ENCODE assay signal across 1 cellular context in the genomic region with DNA sequence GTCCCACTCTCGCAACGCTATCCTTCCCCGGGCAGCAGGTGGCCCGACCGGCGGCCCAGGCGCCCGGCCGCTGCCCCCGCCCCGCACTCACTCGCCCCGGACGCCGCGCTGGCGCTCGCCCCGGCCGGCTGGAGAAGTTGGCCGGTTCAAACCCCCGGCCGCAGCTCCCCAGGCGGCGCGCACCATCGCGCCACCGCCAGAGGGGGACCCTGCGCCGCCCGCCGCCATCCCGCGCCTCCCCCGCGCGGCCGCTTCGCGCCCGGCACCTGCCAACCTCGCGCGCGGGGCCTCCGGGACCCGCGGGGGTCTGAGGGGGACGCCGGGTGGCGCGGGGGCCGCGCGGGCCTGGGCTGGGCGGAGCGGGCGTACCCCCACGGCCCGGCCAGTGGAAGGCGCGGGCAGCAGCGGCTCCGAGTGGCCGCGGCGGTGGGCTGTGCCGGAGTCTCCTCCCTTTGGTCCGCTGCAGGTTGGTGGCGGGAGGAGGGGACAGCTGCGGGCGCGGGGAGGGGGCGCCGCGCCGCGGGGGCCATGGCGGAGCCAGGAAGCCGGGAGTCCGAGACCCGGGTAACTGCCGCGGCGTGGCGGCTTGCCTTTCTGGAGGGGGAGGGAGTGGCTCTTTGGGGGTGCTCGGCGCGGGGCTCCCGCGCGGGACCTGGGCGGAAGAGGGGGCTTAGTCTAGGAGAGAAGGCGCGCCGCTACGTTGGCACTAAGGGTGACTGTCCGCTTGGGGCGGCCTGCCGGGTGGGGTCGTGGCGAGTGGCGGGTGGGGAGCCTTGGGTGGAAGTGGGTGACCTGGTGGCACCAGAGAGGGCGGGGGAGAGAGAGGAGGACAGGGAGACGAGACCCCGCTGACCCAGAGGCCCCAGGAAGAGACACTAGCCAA.
TF ChIP-seq lines count a peak whose summit lies in the region.

A gene (plus strand): TSS at position 434 of the 883 bp plus-strand sequence. CDS start 95 bp downstream, at position 529.
A gene (minus strand): TSS at position 139 of the 883 bp plus-strand sequence. CDS start 715 bp downstream, outside the sequence.

TF ChIP-seq in HepG2, 621 proteins besides CTCF, POLR2A, EP300 and RAD21 (continued from another document and continues in another):
- TF ChIP-seq NONO (IDR thresholded peaks at IDR 0.05) (no peak), NONO (CRISPR knock-in tag; conservative IDR thresholded peaks at IDR 0.05) (peak; percentile 84), FLYWCH1 (CRISPR knock-in tag; IDR thresholded peaks at IDR 0.05) (0 out of 2 replicates have a peak, but pooled peaks have one; percentile 50), ELF3 (CRISPR knock-in tag; IDR thresholded peaks at IDR 0.05) (no peak), ZNF878 (CRISPR knock-in tag; IDR thresholded peaks at IDR 0.05) (no peak), MYNN (CRISPR knock-in tag; IDR thresholded peaks at IDR 0.05; ENCODE audit: low read depth) (no peak), NFRKB (IDR thresholded peaks at IDR 0.05) (no peak), ZNF773 (CRISPR knock-in tag; IDR thresholded peaks at IDR 0.05; ENCODE audit: borderline replicate concordance) (peak; percentile 83; the same call in 1 of the 2 replicates), ZNF552 (CRISPR knock-in tag; IDR thresholded peaks at IDR 0.05; ENCODE audit: borderline replicate concordance) (0 out of 2 replicates have a peak, but pooled peaks have one; percentile 49), ZNF121 (CRISPR knock-in tag; IDR thresholded peaks at IDR 0.05) (0 out of 2 replicates have a peak, but pooled peaks have one; percentile 28), ZFP37 (CRISPR knock-in tag; IDR thresholded peaks at IDR 0.05; ENCODE audit: borderline replicate concordance) (no peak), ZNF263 (CRISPR knock-in tag; IDR thresholded peaks at IDR 0.05) (peak; percentile 31; the same call in 1 of the 2 replicates), PHF21A (CRISPR knock-in tag; IDR thresholded peaks at IDR 0.05) (peak; percentile 20; the same call in 1 of the 2 replicates), ISX (CRISPR knock-in tag; conservative IDR thresholded peaks at IDR 0.05) (0 out of 2 replicates have a peak, but pooled peaks have one; percentile 49), NFIB (CRISPR knock-in tag; IDR thresholded peaks at IDR 0.05; ENCODE audit: borderline replicate concordance) (no peak), ZNF749 (CRISPR knock-in tag; IDR thresholded peaks at IDR 0.05; ENCODE audit: borderline replicate concordance) (no peak; the same call in 1 of the 2 replicates), ZNF766 (CRISPR knock-in tag; IDR thresholded peaks at IDR 0.05; ENCODE audit: borderline replicate concordance) (no peak), DNMT1 (CRISPR knock-in tag; IDR thresholded peaks at IDR 0.05) (no peak), SOX13 (IDR thresholded peaks at IDR 0.05) (no peak), SOX13 (CRISPR knock-in tag; conservative IDR thresholded peaks at IDR 0.05 in 1 of 2, IDR thresholded peaks at IDR 0.05 in 1 of 2) (no peak), ZMYM2 (CRISPR knock-in tag; IDR thresholded peaks at IDR 0.05) (no peak), CEBPB (IDR thresholded peaks at IDR 0.05; ENCODE audit: borderline replicate concordance, low read depth, low read length) (no peak), SPEN (CRISPR knock-in tag; IDR thresholded peaks at IDR 0.05; ENCODE audit: low read depth) (peak; percentile 28; the same call in 1 of the 2 replicates), HNRNPK (IDR thresholded peaks at IDR 0.05; ENCODE audit: low read depth, low read length, poor library complexity, severe bottlenecking) (peak; percentile 75), ZNF329 (CRISPR knock-in tag; IDR thresholded peaks at IDR 0.05; ENCODE audit: low read depth) (peak; percentile 2; the same call in 1 of the 2 replicates), SAP130 (CRISPR knock-in tag; IDR thresholded peaks at IDR 0.05; ENCODE audit: low read depth) (no peak; the same call in 1 of the 2 replicates), ZNF569 (CRISPR knock-in tag; IDR thresholded peaks at IDR 0.05; ENCODE audit: borderline replicate concordance) (0 out of 2 replicates have a peak, but pooled peaks have one; percentile 62), BHLHE40 (IDR thresholded peaks at IDR 0.05; ENCODE audit: low read length) (peak; percentile 78), SMARCC2 (IDR thresholded peaks at IDR 0.05) (no peak), GLI4 (CRISPR knock-in tag; IDR thresholded peaks at IDR 0.05; ENCODE audit: borderline replicate concordance) (no peak), ERF (CRISPR knock-in tag; IDR thresholded peaks at IDR 0.05) (no peak), MBD4 (IDR thresholded peaks at IDR 0.05; ENCODE audit: borderline replicate concordance, low read length) (no peak), ZC3H13 (CRISPR knock-in tag; IDR thresholded peaks at IDR 0.05) (peak; percentile 61; the same call in 1 of the 2 replicates)
- TF ChIP-seq, protein P1, sequence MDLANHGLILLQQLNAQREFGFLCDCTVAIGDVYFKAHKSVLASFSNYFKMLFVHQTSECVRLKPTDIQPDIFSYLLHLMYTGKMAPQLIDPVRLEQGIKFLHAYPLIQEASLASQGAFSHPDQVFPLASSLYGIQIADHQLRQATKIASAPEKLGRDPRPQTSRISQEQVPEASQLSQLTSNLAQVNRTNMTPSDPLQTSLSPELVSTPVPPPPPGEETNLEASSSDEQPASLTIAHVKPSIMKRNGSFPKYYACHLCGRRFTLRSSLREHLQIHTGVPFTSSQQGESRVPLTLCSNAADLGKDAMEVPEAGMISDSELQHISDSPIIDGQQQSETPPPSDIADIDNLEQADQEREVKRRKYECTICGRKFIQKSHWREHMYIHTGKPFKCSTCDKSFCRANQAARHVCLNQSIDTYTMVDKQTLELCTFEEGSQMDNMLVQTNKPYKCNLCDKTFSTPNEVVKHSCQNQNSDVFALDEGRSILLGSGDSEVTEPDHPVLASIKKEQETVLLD (CRISPR knock-in tag; IDR thresholded peaks at IDR 0.05; ENCODE audit: low read depth): 0 out of 2 replicates have a peak, but pooled peaks have one; percentile 39
- TF ChIP-seq, protein P2, sequence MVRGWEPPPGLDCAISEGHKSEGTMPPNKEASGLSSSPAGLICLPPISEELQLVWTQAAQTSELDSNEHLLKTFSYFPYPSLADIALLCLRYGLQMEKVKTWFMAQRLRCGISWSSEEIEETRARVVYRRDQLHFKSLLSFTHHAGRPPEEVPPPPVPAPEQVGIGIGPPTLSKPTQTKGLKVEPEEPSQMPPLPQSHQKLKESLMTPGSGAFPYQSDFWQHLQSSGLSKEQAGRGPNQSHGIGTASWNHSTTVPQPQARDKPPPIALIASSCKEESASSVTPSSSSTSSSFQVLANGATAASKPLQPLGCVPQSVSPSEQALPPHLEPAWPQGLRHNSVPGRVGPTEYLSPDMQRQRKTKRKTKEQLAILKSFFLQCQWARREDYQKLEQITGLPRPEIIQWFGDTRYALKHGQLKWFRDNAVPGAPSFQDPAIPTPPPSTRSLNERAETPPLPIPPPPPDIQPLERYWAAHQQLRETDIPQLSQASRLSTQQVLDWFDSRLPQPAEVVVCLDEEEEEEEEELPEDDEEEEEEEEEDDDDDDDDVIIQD (CRISPR knock-in tag; IDR thresholded peaks at IDR 0.05; ENCODE audit: low read depth): no peak
- TF ChIP-seq, protein P3, sequence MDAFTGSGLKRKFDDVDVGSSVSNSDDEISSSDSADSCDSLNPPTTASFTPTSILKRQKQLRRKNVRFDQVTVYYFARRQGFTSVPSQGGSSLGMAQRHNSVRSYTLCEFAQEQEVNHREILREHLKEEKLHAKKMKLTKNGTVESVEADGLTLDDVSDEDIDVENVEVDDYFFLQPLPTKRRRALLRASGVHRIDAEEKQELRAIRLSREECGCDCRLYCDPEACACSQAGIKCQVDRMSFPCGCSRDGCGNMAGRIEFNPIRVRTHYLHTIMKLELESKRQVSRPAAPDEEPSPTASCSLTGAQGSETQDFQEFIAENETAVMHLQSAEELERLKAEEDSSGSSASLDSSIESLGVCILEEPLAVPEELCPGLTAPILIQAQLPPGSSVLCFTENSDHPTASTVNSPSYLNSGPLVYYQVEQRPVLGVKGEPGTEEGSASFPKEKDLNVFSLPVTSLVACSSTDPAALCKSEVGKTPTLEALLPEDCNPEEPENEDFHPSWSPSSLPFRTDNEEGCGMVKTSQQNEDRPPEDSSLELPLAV (CRISPR knock-in tag; conservative IDR thresholded peaks at IDR 0.05; ENCODE audit: low read depth): peak; percentile 20; the same call in 1 of the 2 replicates
- TF ChIP-seq, protein P4, sequence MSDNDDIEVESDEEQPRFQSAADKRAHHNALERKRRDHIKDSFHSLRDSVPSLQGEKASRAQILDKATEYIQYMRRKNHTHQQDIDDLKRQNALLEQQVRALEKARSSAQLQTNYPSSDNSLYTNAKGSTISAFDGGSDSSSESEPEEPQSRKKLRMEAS (IDR thresholded peaks at IDR 0.05): peak; percentile 60
- TF ChIP-seq, protein P5, sequence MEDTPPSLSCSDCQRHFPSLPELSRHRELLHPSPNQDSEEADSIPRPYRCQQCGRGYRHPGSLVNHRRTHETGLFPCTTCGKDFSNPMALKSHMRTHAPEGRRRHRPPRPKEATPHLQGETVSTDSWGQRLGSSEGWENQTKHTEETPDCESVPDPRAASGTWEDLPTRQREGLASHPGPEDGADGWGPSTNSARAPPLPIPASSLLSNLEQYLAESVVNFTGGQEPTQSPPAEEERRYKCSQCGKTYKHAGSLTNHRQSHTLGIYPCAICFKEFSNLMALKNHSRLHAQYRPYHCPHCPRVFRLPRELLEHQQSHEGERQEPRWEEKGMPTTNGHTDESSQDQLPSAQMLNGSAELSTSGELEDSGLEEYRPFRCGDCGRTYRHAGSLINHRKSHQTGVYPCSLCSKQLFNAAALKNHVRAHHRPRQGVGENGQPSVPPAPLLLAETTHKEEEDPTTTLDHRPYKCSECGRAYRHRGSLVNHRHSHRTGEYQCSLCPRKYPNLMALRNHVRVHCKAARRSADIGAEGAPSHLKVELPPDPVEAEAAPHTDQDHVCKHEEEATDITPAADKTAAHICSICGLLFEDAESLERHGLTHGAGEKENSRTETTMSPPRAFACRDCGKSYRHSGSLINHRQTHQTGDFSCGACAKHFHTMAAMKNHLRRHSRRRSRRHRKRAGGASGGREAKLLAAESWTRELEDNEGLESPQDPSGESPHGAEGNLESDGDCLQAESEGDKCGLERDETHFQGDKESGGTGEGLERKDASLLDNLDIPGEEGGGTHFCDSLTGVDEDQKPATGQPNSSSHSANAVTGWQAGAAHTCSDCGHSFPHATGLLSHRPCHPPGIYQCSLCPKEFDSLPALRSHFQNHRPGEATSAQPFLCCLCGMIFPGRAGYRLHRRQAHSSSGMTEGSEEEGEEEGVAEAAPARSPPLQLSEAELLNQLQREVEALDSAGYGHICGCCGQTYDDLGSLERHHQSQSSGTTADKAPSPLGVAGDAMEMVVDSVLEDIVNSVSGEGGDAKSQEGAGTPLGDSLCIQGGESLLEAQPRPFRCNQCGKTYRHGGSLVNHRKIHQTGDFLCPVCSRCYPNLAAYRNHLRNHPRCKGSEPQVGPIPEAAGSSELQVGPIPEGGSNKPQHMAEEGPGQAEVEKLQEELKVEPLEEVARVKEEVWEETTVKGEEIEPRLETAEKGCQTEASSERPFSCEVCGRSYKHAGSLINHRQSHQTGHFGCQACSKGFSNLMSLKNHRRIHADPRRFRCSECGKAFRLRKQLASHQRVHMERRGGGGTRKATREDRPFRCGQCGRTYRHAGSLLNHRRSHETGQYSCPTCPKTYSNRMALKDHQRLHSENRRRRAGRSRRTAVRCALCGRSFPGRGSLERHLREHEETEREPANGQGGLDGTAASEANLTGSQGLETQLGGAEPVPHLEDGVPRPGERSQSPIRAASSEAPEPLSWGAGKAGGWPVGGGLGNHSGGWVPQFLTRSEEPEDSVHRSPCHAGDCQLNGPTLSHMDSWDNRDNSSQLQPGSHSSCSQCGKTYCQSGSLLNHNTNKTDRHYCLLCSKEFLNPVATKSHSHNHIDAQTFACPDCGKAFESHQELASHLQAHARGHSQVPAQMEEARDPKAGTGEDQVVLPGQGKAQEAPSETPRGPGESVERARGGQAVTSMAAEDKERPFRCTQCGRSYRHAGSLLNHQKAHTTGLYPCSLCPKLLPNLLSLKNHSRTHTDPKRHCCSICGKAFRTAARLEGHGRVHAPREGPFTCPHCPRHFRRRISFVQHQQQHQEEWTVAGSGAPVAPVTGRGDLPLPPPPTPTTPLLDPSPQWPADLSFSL (CRISPR knock-in tag; IDR thresholded peaks at IDR 0.05): no peak
- TF ChIP-seq, protein P6, sequence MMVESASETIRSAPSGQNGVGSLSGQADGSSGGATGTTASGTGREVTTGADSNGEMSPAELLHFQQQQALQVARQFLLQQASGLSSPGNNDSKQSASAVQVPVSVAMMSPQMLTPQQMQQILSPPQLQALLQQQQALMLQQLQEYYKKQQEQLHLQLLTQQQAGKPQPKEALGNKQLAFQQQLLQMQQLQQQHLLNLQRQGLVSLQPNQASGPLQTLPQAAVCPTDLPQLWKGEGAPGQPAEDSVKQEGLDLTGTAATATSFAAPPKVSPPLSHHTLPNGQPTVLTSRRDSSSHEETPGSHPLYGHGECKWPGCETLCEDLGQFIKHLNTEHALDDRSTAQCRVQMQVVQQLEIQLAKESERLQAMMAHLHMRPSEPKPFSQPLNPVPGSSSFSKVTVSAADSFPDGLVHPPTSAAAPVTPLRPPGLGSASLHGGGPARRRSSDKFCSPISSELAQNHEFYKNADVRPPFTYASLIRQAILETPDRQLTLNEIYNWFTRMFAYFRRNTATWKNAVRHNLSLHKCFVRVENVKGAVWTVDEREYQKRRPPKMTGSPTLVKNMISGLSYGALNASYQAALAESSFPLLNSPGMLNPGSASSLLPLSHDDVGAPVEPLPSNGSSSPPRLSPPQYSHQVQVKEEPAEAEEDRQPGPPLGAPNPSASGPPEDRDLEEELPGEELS (CRISPR knock-in tag; IDR thresholded peaks at IDR 0.05): 0 out of 2 replicates have a peak, but pooled peaks have one; percentile 8
- TF ChIP-seq, protein P7, sequence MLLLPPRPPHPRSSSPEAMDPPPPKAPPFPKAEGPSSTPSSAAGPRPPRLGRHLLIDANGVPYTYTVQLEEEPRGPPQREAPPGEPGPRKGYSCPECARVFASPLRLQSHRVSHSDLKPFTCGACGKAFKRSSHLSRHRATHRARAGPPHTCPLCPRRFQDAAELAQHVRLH (CRISPR knock-in tag; IDR thresholded peaks at IDR 0.05; ENCODE audit: borderline replicate concordance, low read depth): 0 out of 2 replicates have a peak, but pooled peaks have one; percentile 17
- TF ChIP-seq, protein P8, sequence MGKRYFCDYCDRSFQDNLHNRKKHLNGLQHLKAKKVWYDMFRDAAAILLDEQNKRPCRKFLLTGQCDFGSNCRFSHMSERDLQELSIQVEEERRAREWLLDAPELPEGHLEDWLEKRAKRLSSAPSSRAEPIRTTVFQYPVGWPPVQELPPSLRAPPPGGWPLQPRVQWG (CRISPR knock-in tag; IDR thresholded peaks at IDR 0.05; ENCODE audit: borderline replicate concordance, low read depth): no peak
- TF ChIP-seq, protein P9, sequence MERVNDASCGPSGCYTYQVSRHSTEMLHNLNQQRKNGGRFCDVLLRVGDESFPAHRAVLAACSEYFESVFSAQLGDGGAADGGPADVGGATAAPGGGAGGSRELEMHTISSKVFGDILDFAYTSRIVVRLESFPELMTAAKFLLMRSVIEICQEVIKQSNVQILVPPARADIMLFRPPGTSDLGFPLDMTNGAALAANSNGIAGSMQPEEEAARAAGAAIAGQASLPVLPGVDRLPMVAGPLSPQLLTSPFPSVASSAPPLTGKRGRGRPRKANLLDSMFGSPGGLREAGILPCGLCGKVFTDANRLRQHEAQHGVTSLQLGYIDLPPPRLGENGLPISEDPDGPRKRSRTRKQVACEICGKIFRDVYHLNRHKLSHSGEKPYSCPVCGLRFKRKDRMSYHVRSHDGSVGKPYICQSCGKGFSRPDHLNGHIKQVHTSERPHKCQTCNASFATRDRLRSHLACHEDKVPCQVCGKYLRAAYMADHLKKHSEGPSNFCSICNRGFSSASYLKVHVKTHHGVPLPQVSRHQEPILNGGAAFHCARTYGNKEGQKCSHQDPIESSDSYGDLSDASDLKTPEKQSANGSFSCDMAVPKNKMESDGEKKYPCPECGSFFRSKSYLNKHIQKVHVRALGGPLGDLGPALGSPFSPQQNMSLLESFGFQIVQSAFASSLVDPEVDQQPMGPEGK (CRISPR knock-in tag; IDR thresholded peaks at IDR 0.05): peak; percentile 71
